Comparison of ENCODE assay signal across 1 cellular context in genomic region chr19:48970139-48970766, GRCh38.
TF ChIP-seq lines count a peak whose summit lies in the region.

No MANE protein-coding gene starts in this region.

TF ChIP-seq in K562, 482 proteins besides CTCF, POLR2A, EP300 and RAD21:
- TF ChIP-seq ZNF316 (IDR thresholded peaks at IDR 0.05) (no peak), ZNF445 (CRISPR knock-in tag; IDR thresholded peaks at IDR 0.05; ENCODE audit: low read depth) (no peak), POLR2G (IDR thresholded peaks at IDR 0.05; ENCODE audit: low read depth, low read length) (peak; percentile 50), ZBTB7A (IDR thresholded peaks at IDR 0.05; ENCODE audit: borderline replicate concordance, control insufficient read depth, low read depth, low read length) (peak; percentile 53; the same call in 1 of the 2 replicates), YY1 (IDR thresholded peaks at IDR 0.05; ENCODE audit: borderline replicate concordance in 1 of 3, control insufficient read depth in 1 of 3, extremely low read depth in 1 of 3, insufficient read depth in 3 of 3, insufficient read length in 1 of 3, insufficient replicate concordance in 2 of 3, low read depth in 1 of 3, low read length in 2 of 3) (no peak), NFIX (CRISPR knock-in tag; IDR thresholded peaks at IDR 0.05; ENCODE audit: low read depth) (no peak), NELFE (IDR thresholded peaks at IDR 0.05; ENCODE audit: insufficient read depth, insufficient read length) (no peak), ZNF232 (CRISPR knock-in tag; IDR thresholded peaks at IDR 0.05) (0 out of 2 replicates have a peak, but pooled peaks have one; percentile 5), POLR2AphosphoS5 (IDR thresholded peaks at IDR 0.05; ENCODE audit: control insufficient read depth, insufficient read depth, low read depth, low read length) (peak; percentile 61; the same call in 1 of the 2 replicates), ZNF395 (CRISPR knock-in tag; IDR thresholded peaks at IDR 0.05) (no peak), PML (IDR thresholded peaks at IDR 0.05; ENCODE audit: low read length) (peak; percentile 47; the same call in 1 of the 2 replicates)
- TF ChIP-seq, protein P1, sequence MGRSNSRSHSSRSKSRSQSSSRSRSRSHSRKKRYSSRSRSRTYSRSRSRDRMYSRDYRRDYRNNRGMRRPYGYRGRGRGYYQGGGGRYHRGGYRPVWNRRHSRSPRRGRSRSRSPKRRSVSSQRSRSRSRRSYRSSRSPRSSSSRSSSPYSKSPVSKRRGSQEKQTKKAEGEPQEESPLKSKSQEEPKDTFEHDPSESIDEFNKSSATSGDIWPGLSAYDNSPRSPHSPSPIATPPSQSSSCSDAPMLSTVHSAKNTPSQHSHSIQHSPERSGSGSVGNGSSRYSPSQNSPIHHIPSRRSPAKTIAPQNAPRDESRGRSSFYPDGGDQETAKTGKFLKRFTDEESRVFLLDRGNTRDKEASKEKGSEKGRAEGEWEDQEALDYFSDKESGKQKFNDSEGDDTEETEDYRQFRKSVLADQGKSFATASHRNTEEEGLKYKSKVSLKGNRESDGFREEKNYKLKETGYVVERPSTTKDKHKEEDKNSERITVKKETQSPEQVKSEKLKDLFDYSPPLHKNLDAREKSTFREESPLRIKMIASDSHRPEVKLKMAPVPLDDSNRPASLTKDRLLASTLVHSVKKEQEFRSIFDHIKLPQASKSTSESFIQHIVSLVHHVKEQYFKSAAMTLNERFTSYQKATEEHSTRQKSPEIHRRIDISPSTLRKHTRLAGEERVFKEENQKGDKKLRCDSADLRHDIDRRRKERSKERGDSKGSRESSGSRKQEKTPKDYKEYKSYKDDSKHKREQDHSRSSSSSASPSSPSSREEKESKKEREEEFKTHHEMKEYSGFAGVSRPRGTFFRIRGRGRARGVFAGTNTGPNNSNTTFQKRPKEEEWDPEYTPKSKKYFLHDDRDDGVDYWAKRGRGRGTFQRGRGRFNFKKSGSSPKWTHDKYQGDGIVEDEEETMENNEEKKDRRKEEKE (IDR thresholded peaks at IDR 0.05; ENCODE audit: borderline replicate concordance in 1 of 2, control insufficient read depth in 1 of 2, low read depth in 2 of 2, low read length in 1 of 2), result 0 out of 4 replicates have a peak, but pooled peaks of 1 of the 2 experiments have one; percentile 61
- TF ChIP-seq, protein P2, sequence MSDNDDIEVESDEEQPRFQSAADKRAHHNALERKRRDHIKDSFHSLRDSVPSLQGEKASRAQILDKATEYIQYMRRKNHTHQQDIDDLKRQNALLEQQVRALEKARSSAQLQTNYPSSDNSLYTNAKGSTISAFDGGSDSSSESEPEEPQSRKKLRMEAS (CRISPR knock-in tag; IDR thresholded peaks at IDR 0.05), result peak; percentile 31; the same call in 1 of the 2 replicates
- TF ChIP-seq, protein P3, sequence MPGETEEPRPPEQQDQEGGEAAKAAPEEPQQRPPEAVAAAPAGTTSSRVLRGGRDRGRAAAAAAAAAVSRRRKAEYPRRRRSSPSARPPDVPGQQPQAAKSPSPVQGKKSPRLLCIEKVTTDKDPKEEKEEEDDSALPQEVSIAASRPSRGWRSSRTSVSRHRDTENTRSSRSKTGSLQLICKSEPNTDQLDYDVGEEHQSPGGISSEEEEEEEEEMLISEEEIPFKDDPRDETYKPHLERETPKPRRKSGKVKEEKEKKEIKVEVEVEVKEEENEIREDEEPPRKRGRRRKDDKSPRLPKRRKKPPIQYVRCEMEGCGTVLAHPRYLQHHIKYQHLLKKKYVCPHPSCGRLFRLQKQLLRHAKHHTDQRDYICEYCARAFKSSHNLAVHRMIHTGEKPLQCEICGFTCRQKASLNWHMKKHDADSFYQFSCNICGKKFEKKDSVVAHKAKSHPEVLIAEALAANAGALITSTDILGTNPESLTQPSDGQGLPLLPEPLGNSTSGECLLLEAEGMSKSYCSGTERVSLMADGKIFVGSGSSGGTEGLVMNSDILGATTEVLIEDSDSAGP (CRISPR knock-in tag; IDR thresholded peaks at IDR 0.05), result peak; percentile 69; the same call in 1 of the 2 replicates
